Comparison of ENCODE assay signal across 1 cellular context in genomic region chr4:55729306-55730142, GRCh38.
A peak's percentile ranks its signal among the peaks of the same experiment; 100 is the strongest.
TF ChIP-seq lines count a peak whose summit lies in the region.

No MANE protein-coding gene starts in this region.

TF ChIP-seq in K562, 482 proteins besides CTCF, POLR2A, EP300 and RAD21 (continued from another document):
- TF ChIP-seq, protein P1, sequence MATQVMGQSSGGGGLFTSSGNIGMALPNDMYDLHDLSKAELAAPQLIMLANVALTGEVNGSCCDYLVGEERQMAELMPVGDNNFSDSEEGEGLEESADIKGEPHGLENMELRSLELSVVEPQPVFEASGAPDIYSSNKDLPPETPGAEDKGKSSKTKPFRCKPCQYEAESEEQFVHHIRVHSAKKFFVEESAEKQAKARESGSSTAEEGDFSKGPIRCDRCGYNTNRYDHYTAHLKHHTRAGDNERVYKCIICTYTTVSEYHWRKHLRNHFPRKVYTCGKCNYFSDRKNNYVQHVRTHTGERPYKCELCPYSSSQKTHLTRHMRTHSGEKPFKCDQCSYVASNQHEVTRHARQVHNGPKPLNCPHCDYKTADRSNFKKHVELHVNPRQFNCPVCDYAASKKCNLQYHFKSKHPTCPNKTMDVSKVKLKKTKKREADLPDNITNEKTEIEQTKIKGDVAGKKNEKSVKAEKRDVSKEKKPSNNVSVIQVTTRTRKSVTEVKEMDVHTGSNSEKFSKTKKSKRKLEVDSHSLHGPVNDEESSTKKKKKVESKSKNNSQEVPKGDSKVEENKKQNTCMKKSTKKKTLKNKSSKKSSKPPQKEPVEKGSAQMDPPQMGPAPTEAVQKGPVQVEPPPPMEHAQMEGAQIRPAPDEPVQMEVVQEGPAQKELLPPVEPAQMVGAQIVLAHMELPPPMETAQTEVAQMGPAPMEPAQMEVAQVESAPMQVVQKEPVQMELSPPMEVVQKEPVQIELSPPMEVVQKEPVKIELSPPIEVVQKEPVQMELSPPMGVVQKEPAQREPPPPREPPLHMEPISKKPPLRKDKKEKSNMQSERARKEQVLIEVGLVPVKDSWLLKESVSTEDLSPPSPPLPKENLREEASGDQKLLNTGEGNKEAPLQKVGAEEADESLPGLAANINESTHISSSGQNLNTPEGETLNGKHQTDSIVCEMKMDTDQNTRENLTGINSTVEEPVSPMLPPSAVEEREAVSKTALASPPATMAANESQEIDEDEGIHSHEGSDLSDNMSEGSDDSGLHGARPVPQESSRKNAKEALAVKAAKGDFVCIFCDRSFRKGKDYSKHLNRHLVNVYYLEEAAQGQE (CRISPR knock-in tag; IDR thresholded peaks at IDR 0.05; ENCODE audit: low read depth): no peak
- TF ChIP-seq MAZ (CRISPR knock-in tag; conservative IDR thresholded peaks at IDR 0.05 in 1 of 2, IDR thresholded peaks at IDR 0.05 in 1 of 2): peak; percentile 32 to 79; a peak in 3 of 4 replicates
- TF ChIP-seq RBFOX2 (IDR thresholded peaks at IDR 0.05; ENCODE audit: low read depth, low read length): no peak
- no peak for TF ChIP-seq PHB2 (IDR thresholded peaks at IDR 0.05; ENCODE audit: low read depth)
- TF ChIP-seq, protein P2, sequence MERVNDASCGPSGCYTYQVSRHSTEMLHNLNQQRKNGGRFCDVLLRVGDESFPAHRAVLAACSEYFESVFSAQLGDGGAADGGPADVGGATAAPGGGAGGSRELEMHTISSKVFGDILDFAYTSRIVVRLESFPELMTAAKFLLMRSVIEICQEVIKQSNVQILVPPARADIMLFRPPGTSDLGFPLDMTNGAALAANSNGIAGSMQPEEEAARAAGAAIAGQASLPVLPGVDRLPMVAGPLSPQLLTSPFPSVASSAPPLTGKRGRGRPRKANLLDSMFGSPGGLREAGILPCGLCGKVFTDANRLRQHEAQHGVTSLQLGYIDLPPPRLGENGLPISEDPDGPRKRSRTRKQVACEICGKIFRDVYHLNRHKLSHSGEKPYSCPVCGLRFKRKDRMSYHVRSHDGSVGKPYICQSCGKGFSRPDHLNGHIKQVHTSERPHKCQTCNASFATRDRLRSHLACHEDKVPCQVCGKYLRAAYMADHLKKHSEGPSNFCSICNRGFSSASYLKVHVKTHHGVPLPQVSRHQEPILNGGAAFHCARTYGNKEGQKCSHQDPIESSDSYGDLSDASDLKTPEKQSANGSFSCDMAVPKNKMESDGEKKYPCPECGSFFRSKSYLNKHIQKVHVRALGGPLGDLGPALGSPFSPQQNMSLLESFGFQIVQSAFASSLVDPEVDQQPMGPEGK (CRISPR knock-in tag; IDR thresholded peaks at IDR 0.05; ENCODE audit: borderline replicate concordance): no peak
- no peak for TF ChIP-seq RBM39 (optimal IDR thresholded peaks at IDR 0.05; ENCODE audit: low read depth, low read length)
- TF ChIP-seq MLLT1 (IDR thresholded peaks at IDR 0.05): peak in 1 of 2 experiments; percentile 97; a peak in 2 of 4 replicates
- no peak for TF ChIP-seq POLR2AphosphoS2 (IDR thresholded peaks at IDR 0.05; ENCODE audit: low read length)
- no peak for TF ChIP-seq SNIP1 (IDR thresholded peaks at IDR 0.05; ENCODE audit: low read depth)
- TF ChIP-seq MTA3 (IDR thresholded peaks at IDR 0.05; ENCODE audit: borderline replicate concordance): peak; percentile 53; the same call in 1 of the 2 replicates
- TF ChIP-seq ZNF134 (CRISPR knock-in tag; conservative IDR thresholded peaks at IDR 0.05): no peak
- no peak for TF ChIP-seq NR3C1 (CRISPR knock-in tag; IDR thresholded peaks at IDR 0.05)
- no peak for TF ChIP-seq CHCHD3 (CRISPR knock-in tag; IDR thresholded peaks at IDR 0.05)
- no peak for TF ChIP-seq ZNF347 (CRISPR knock-in tag; IDR thresholded peaks at IDR 0.05; ENCODE audit: low read depth)
- TF ChIP-seq, protein P3, sequence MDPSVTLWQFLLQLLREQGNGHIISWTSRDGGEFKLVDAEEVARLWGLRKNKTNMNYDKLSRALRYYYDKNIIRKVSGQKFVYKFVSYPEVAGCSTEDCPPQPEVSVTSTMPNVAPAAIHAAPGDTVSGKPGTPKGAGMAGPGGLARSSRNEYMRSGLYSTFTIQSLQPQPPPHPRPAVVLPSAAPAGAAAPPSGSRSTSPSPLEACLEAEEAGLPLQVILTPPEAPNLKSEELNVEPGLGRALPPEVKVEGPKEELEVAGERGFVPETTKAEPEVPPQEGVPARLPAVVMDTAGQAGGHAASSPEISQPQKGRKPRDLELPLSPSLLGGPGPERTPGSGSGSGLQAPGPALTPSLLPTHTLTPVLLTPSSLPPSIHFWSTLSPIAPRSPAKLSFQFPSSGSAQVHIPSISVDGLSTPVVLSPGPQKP (CRISPR knock-in tag; IDR thresholded peaks at IDR 0.05): no peak
- TF ChIP-seq IRF2 (CRISPR knock-in tag; IDR thresholded peaks at IDR 0.05): no peak
- no peak for TF ChIP-seq MCM2 (IDR thresholded peaks at IDR 0.05; ENCODE audit: low read depth)
- no peak for TF ChIP-seq TRIM28 (IDR thresholded peaks at IDR 0.05)
- TF ChIP-seq POU5F1 (IDR thresholded peaks at IDR 0.05; ENCODE audit: borderline replicate concordance, low read depth, low read length, partially characterized antibody): no peak
- no peak for TF ChIP-seq TSC22D4 (tag; IDR thresholded peaks at IDR 0.05)
- peak; percentile 83 for TF ChIP-seq ARID1B (IDR thresholded peaks at IDR 0.05)
- TF ChIP-seq MTA2 (IDR thresholded peaks at IDR 0.05; ENCODE audit: low read depth): peak; percentile 64
- TF ChIP-seq ZNF174 (CRISPR knock-in tag; IDR thresholded peaks at IDR 0.05): no peak
- TF ChIP-seq CEBPZ (IDR thresholded peaks at IDR 0.05; ENCODE audit: borderline replicate concordance, low read depth, low read length): no peak
- no peak for TF ChIP-seq ZHX1 (conservative IDR thresholded peaks at IDR 0.05; ENCODE audit: low read length)
